ENCODE assay signal across 1 cellular context in the genomic region with DNA sequence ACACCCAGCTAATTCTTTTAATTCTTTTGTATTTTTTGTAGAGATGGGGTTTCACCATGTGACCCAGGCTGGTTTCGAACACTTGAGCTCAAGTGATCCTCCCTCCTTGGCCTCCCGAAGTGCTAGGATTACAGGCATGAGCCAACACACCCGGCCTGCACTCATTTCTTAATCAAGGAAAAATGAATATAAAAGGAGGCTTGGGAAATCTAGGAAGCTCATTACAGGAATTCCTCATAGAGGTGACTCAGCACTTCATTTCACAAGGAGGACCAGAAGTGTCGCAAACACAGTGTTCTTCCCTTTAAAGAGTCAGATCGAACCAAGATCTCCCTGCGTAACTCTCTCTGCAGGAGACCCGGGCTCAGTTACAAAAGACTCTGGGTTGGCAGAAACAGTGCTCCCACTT.
TF ChIP-seq lines count a peak whose summit lies in the region.

No MANE protein-coding gene starts in this region.

TF ChIP-seq in IMR-90, 13 proteins besides CTCF, POLR2A, EP300 and RAD21 (continued from another document):
- TF ChIP-seq, protein P1, sequence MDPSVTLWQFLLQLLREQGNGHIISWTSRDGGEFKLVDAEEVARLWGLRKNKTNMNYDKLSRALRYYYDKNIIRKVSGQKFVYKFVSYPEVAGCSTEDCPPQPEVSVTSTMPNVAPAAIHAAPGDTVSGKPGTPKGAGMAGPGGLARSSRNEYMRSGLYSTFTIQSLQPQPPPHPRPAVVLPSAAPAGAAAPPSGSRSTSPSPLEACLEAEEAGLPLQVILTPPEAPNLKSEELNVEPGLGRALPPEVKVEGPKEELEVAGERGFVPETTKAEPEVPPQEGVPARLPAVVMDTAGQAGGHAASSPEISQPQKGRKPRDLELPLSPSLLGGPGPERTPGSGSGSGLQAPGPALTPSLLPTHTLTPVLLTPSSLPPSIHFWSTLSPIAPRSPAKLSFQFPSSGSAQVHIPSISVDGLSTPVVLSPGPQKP (IDR thresholded peaks at IDR 0.05; ENCODE audit: borderline replicate concordance, low read depth, low read length), result no peak
- TF ChIP-seq RCOR1 (IDR thresholded peaks at IDR 0.05; ENCODE audit: insufficient replicate concordance, low read length) (peak; percentile 93), MAFK (IDR thresholded peaks at IDR 0.05; ENCODE audit: low read depth, low read length) (peak; percentile 60; the same call in 1 of the 2 replicates)
